In the genomic region with DNA sequence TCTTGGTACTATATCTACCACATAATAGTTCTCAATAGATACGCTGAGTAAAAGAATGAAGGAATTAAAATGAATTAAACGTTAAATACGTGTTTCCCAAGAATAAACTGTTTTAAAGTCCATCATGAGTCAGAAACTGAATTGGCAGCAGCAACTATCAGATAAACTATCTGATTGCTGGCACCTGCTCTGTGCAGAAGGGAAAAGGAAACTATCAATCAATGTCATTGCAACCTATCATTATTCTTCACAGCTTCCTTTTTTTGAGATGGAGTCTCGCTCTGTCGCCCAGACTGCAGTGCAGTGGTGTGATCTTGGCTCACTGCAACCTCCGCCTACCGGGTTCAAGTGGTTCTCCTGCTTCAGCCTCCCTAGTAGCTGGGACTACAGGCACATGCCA, we compare ENCODE assay signal across 1 cellular context.
TF ChIP-seq lines count a peak whose summit lies in the region.

No MANE protein-coding gene starts in this region.

TF ChIP-seq in HEK293, 187 proteins besides CTCF, POLR2A, EP300 and RAD21:
- TF ChIP-seq SP7 (tag by site-specific recombination; IDR thresholded peaks at IDR 0.05) (peak; percentile 76), ZNF629 (tag by site-specific recombination; IDR thresholded peaks at IDR 0.05) (no peak), ZNF121 (tag by site-specific recombination; IDR thresholded peaks at IDR 0.05) (no peak), ZNF362 (tag by site-specific recombination; IDR thresholded peaks at IDR 0.05) (no peak), BCL11A (tag by site-specific recombination; IDR thresholded peaks at IDR 0.05; ENCODE audit: low read depth) (no peak), KLF16 (tag by site-specific recombination; IDR thresholded peaks at IDR 0.05) (no peak)
- TF ChIP-seq, protein P1, sequence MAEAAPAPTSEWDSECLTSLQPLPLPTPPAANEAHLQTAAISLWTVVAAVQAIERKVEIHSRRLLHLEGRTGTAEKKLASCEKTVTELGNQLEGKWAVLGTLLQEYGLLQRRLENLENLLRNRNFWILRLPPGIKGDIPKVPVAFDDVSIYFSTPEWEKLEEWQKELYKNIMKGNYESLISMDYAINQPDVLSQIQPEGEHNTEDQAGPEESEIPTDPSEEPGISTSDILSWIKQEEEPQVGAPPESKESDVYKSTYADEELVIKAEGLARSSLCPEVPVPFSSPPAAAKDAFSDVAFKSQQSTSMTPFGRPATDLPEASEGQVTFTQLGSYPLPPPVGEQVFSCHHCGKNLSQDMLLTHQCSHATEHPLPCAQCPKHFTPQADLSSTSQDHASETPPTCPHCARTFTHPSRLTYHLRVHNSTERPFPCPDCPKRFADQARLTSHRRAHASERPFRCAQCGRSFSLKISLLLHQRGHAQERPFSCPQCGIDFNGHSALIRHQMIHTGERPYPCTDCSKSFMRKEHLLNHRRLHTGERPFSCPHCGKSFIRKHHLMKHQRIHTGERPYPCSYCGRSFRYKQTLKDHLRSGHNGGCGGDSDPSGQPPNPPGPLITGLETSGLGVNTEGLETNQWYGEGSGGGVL (tag by site-specific recombination; IDR thresholded peaks at IDR 0.05): no peak
- TF ChIP-seq, protein P2, sequence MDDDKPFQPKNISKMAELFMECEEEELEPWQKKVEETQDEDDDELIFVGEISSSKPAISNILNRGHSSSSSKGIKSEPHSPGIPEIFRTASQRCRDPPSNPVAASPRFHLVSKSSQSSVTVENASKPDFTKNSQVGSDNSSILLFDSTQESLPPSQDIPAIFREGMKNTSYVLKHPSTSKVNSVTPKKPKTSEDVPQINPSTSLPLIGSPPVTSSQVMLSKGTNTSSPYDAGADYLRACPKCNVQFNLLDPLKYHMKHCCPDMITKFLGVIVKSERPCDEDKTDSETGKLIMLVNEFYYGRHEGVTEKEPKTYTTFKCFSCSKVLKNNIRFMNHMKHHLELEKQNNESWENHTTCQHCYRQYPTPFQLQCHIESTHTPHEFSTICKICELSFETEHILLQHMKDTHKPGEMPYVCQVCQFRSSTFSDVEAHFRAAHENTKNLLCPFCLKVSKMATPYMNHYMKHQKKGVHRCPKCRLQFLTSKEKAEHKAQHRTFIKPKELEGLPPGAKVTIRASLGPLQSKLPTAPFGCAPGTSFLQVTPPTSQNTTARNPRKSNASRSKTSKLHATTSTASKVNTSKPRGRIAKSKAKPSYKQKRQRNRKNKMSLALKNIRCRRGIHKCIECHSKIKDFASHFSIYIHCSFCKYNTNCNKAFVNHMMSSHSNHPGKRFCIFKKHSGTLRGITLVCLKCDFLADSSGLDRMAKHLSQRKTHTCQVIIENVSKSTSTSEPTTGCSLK (tag by site-specific recombination; IDR thresholded peaks at IDR 0.05): no peak
TF ChIP-seq in HEK293: peak in this region for 1.
